ENCODE assay signal across 12 cellular contexts in the genomic region with DNA sequence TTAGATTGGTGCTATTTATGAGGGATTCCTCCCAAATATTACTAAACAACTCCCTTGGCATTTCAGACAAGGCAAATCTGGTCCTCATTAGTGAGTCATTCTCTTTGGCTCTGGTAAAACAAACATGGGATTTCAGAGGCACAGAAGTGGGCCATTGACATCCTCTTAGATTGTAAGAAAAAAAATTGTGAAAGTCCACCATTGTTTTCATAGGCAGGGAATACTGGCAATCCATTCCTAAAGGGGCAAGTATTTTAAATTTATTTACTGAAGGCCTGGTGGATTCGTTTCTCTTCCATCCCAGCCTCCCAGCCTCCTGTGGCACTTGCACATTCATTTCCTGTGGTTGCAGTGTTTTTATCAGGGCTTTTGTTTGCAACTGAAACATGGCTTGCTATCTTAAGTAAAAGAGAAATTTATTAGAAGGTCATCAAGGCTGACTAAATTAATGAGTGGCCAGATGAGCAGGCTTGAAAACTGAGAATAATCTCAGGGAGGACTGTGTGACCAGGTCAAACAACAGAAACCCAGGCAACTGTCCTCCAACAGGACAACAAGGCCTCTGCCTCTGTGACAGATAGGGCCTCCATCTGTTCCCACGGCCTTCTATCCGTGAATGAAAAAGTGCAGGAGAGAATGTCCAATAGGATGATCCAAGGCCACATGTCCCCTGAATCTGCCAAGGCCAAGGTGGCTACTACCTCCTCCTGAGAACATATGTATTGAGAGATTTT. TPM values are rescaled to one million over a fixed set of nuclear protein-coding genes. Genes with fewer than 3 reads are reported as not detected.
DNase-seq lines count a peak whose midpoint lies in the region; ATAC-seq, FAIRE-seq and TF ChIP-seq lines count a peak whose summit lies in the region.
"Had no signal": no experiment of that assay in that cellular context is flagged by ENCODE, and none has a peak within 500 bp of the region (broad histone marks: within the 10 kb centered on the region; RNA-seq: fewer than 3 reads in every experiment).

No MANE protein-coding gene starts in this region.

- peak; percentile 87 for ATAC-seq in RWPE2 (ENCODE audit: low read depth)
- ATAC-seq in activated naive CD4-positive, alpha-beta T cell treated with anti-CD3 and anti-CD28 coated beads, Interleukin-2, amount 50 U/mL, for 72 hours = no peak

- DNase-seq in Daoy (ENCODE audit: low read depth) (peak; percentile 81), RWPE2 (ENCODE audit: low spot score) (no peak), fibroblast of lung (ENCODE audit: low read depth in 2 of 2) (peak; percentile 93 to 96), osteocyte (ENCODE audit: extremely low spot score, unreplicated experiment) (no peak), kidney (no peak), H7 (no peak), NCI-H187 (lab: John Stamatoyannopoulos, UW) (no peak)
- no peak for DNase-seq in activated naive CD4-positive, alpha-beta T cell treated with anti-CD3 and anti-CD28 coated beads, Interleukin-2, amount 50 U/mL, for 72 hours (ENCODE audit: low spot score in 2 of 2)
- DNase-seq: activated CD8-positive, alpha-beta memory T cell treated with anti-CD3 and anti-CD28 coated beads for 24 hours; central memory CD4-positive, alpha-beta T cell; psoas muscle; SHP77 treated with DMSO at 0.1 percent for 48 hours had no signal

- no peak overlapping the region for H2AFZ ChIP-seq in fibroblast of lung (ENCODE audit: low read length)

- peak overlapping the region; percentile 26 for H3K4me2 ChIP-seq in fibroblast of lung (ENCODE audit: extremely low read depth, insufficient read depth, low read length)

- intact Hi-C loops in kidney (cut with DNase I) = no loop called here

- H3K9ac ChIP-seq in fibroblast of lung (ENCODE audit: insufficient read depth, low read length) = no peak overlapping the region
- H3K9ac ChIP-seq in kidney (ENCODE audit: low read length in 2 of 2) = no peak overlapping the region

- no peak overlapping the region for H3K4me3 Mint-ChIP-seq in osteocyte (ENCODE audit: unreplicated experiment)

- no peaks in the 10 kb centered on the region for H3K27me3 Mint-ChIP-seq in osteocyte (ENCODE audit: unreplicated experiment)

- peaks cover 12% of the 10 kb centered on the region for H3K9me3 Mint-ChIP-seq in osteocyte (ENCODE audit: unreplicated experiment)
- H3K9me3 Mint-ChIP-seq in activated naive CD4-positive, alpha-beta T cell treated with anti-CD3 and anti-CD28 coated beads, Interleukin-2, amount 50 U/mL, for 72 hours = no peaks in the 10 kb centered on the region

- no peak for FAIRE-seq in kidney (lab: Jason Lieb, UNC)

- H3K79me2 ChIP-seq in fibroblast of lung (ENCODE audit: control insufficient read depth, insufficient read depth, low read length) = no peaks in the 10 kb centered on the region

- H3K4me1 ChIP-seq in RWPE2 (ENCODE audit: insufficient read depth, poor library complexity, severe bottlenecking) (peaks cover 8% of the 10 kb centered on the region), fibroblast of lung (ENCODE audit: control insufficient read depth, extremely low read depth, insufficient read depth, low read length) (peaks cover 5% of the 10 kb centered on the region), kidney (ENCODE audit: control insufficient read depth in 1 of 2, insufficient read depth in 1 of 2, low read depth in 1 of 2, low read length in 2 of 2) (no peaks in the 10 kb centered on the region)
- H3K4me1 ChIP-seq: psoas muscle had no signal

- no peaks in the 10 kb centered on the region for H3K27me3 ChIP-seq in RWPE2 (ENCODE audit: insufficient read depth, poor library complexity, severe bottlenecking)
- no peaks in the 10 kb centered on the region for H3K27me3 ChIP-seq in fibroblast of lung (ENCODE audit: control insufficient read depth, insufficient read depth, low read length)
- no peaks in the 10 kb centered on the region for H3K27me3 ChIP-seq in H7 (ENCODE audit: control insufficient read depth, insufficient read depth, low read length)

- peak overlapping the region; percentile 32 for H3K27ac ChIP-seq in RWPE2 (ENCODE audit: poor library complexity, severe bottlenecking)
- H3K27ac ChIP-seq in fibroblast of lung (ENCODE audit: insufficient read depth, low read length) = peak overlapping the region; percentile 40
- H3K27ac ChIP-seq in kidney (ENCODE audit: low read depth in 2 of 2, low read length in 2 of 2) = no peak overlapping the region
- H3K27ac ChIP-seq: psoas muscle had no signal

- H3K36me3 Mint-ChIP-seq in osteocyte (ENCODE audit: unreplicated experiment) = peaks cover 7% of the 10 kb centered on the region
- no peaks in the 10 kb centered on the region for H3K36me3 Mint-ChIP-seq in activated naive CD4-positive, alpha-beta T cell treated with anti-CD3 and anti-CD28 coated beads, Interleukin-2, amount 50 U/mL, for 72 hours

- TF ChIP-seq CTCF in RWPE2 (IDR thresholded peaks at IDR 0.05; ENCODE audit: poor library complexity, severe bottlenecking) (no peak), fibroblast of lung (conservative IDR thresholded peaks at IDR 0.05 in 1 of 2, IDR thresholded peaks at IDR 0.05 in 1 of 2; ENCODE audit: low read depth in 1 of 2, low read length in 2 of 2) (no peak), osteocyte (IDR thresholded peaks at IDR 0.05) (no peak), kidney (IDR thresholded peaks at IDR 0.05; ENCODE audit: borderline replicate concordance, extremely low read depth, insufficient read depth) (no peak)

- no peak overlapping the region for H3K4me3 ChIP-seq in RWPE2 (ENCODE audit: severe bottlenecking)
- H3K4me3 ChIP-seq in fibroblast of lung (replicated peaks in 1 of 4; ENCODE audit: control extremely low read depth in 1 of 4, insufficient read depth in 1 of 4, low read depth in 3 of 4, low read length in 4 of 4) = no peak overlapping the region
- H3K4me3 ChIP-seq in kidney (ENCODE audit: low read length in 2 of 2) = no peak overlapping the region
- H3K4me3 ChIP-seq in H7 (ENCODE audit: insufficient read depth, low read depth, low read length) = no peak overlapping the region
- H3K4me3 ChIP-seq: psoas muscle had no signal

- H3K36me3 ChIP-seq in RWPE2 (ENCODE audit: low read depth) (no peaks in the 10 kb centered on the region), fibroblast of lung (ENCODE audit: control insufficient read depth, insufficient read depth, low read length) (no peaks in the 10 kb centered on the region), kidney (ENCODE audit: control insufficient read depth in 1 of 2, insufficient read depth in 2 of 2, low read length in 2 of 2) (no peaks in the 10 kb centered on the region), H7 (replicated peaks; ENCODE audit: control insufficient read depth, insufficient read depth, low read length) (no peaks in the 10 kb centered on the region)

- H3K27ac Mint-ChIP-seq in osteocyte (ENCODE audit: unreplicated experiment) = peak overlapping the region; percentile 83
- H3K27ac Mint-ChIP-seq in activated naive CD4-positive, alpha-beta T cell treated with anti-CD3 and anti-CD28 coated beads, Interleukin-2, amount 50 U/mL, for 72 hours = no peak overlapping the region

- H4K20me1 ChIP-seq in fibroblast of lung (ENCODE audit: control insufficient read depth, extremely low read depth, insufficient read depth, low read length) = no peaks in the 10 kb centered on the region

- H3K4me1 Mint-ChIP-seq in osteocyte (ENCODE audit: unreplicated experiment) = peaks cover 32% of the 10 kb centered on the region

- H3K9me3 ChIP-seq in RWPE2 (ENCODE audit: severe bottlenecking) (no peaks in the 10 kb centered on the region), fibroblast of lung (ENCODE audit: control insufficient read depth, insufficient read depth, low read depth, low read length) (no peaks in the 10 kb centered on the region), kidney (ENCODE audit: control insufficient read depth in 1 of 2, low read length in 2 of 2) (no peaks in the 10 kb centered on the region)
- H3K9me3 ChIP-seq: psoas muscle had no signal

RNA-seq across cellular contexts. Expression of gene TNFAIP6, which starts 23.1 kb away (rescaled TPM):
- total RNA-seq in Daoy (2014; rRNA removed; shearing (Covaris generic)) = 2.4 and 3.2 TPM in 2 replicates
- 33.1 and 53.8 TPM in 2 replicates for total RNA-seq in fibroblast of lung
- 28.5 and 35.0 TPM in 2 replicates for polyA plus RNA-seq in fibroblast of lung
- polyA plus RNA-seq in fibroblast of lung (2012) = 13.5 and 17.8 TPM in 2 replicates
- 2.8 and 4.1 TPM in 2 replicates for polyA minus RNA-seq in fibroblast of lung (ENCODE audit: low replicate concordance)
- total RNA-seq in osteocyte = not detected in 2 replicates
- total RNA-seq in kidney = 2.5 TPM
- 0.28 TPM for polyA plus RNA-seq in kidney (ENCODE audit: insufficient read depth, low read depth, low replicate concordance)
- 0.28 TPM in 1 of 2 replicates, not detected in the other for total RNA-seq in H7 (2014; rRNA removed; shearing (Covaris generic))
- not detected for total RNA-seq in activated naive CD4-positive, alpha-beta T cell treated with anti-CD3 and anti-CD28 coated beads, Interleukin-2, amount 50 U/mL, for 72 hours

RNA-seq across cellular contexts. Expression of gene NMI, which starts 44.8 kb away (rescaled TPM):
- 32.9 and 39.1 TPM in 2 replicates for total RNA-seq in Daoy (2014; rRNA removed; shearing (Covaris generic))
- total RNA-seq in fibroblast of lung = 17.7 and 18.3 TPM in 2 replicates
- polyA plus RNA-seq in fibroblast of lung = 17.8 TPM in 2 replicates
- 18.1 and 19.0 TPM in 2 replicates for polyA plus RNA-seq in fibroblast of lung (2012)
- polyA minus RNA-seq in fibroblast of lung (ENCODE audit: low replicate concordance) = 0.71 and 0.85 TPM in 2 replicates
- total RNA-seq in osteocyte = 16.2 and 17.2 TPM in 2 replicates
- total RNA-seq in kidney = 22.0 TPM
- 17.9 TPM for polyA plus RNA-seq in kidney (ENCODE audit: insufficient read depth, low read depth, low replicate concordance)
- total RNA-seq in H7 (2014; rRNA removed; shearing (Covaris generic)) = 2.0 and 2.8 TPM in 2 replicates
- 10 to 100 TPM; 21.9 to 25.1 TPM for total RNA-seq in activated naive CD4-positive, alpha-beta T cell treated with anti-CD3 and anti-CD28 coated beads, Interleukin-2, amount 50 U/mL, for 72 hours

Comparison
In these comparisons a context has a peak if more than half of its experiments do, and no peak if none do; other contexts are left out.
1. DNase-seq: peak in Daoy (single experiment) and fibroblast of lung (2 of 2); none in RWPE2 (single experiment), osteocyte (single experiment), kidney (single experiment), H7 (single experiment), activated naive CD4-positive, alpha-beta T cell treated with anti-CD3 and anti-CD28 coated beads, Interleukin-2, amount 50 U/mL, for 72 hours (0 of 2) and NCI-H187 (0 of 2).
2. H3K27ac ChIP-seq: peak in RWPE2 (single experiment) and fibroblast of lung (single experiment); none in kidney (0 of 2).